ENCODE assay signal across 16 cellular contexts in genomic region chr6:63295553-63295952, GRCh38. TPM values are rescaled to one million over a fixed set of nuclear protein-coding genes. Genes with fewer than 3 reads are reported as not detected.
"Had no signal": no experiment of that assay in that cellular context is flagged by ENCODE, and none has a peak within 500 bp of the region (broad histone marks: within the 10 kb centered on the region; RNA-seq: fewer than 3 reads in every experiment).

No MANE protein-coding gene starts in this region.

- DNase-seq: activated CD4-positive, alpha-beta T cell treated with anti-CD3 and anti-CD28 coated beads, Interleukin-2, amount 50 U/mL, for 4 hours; activated naive CD4-positive, alpha-beta T cell treated with anti-CD3 and anti-CD28 coated beads, Interleukin-2, amount 50 U/mL, for 16 hours; activated T-cell treated with anti-CD3 and anti-CD28 coated beads, Interleukin-2, amount 50 U/mL, for 1 hour; adrenal gland; left cardiac atrium; mucosa of descending colon; naive thymus-derived CD8-positive, alpha-beta T cell; stimulated activated CD4-positive, alpha-beta T cell treated with anti-CD3 and anti-CD28 coated beads, Interleukin-12 subunit alpha, Interleukin-12 subunit beta, amount 100 ng/mL, for 4 hours; stimulated activated naive CD4-positive, alpha-beta T cell treated with Interleukin-2 at 50 U/mL for 16 hours; T-helper 2 cell; trophoblast cell had no signal

- ATAC-seq: activated CD4-positive, CD25-positive, alpha-beta regulatory T cell treated with anti-CD3 and anti-CD28 coated beads, Interleukin-2, amount 50 U/mL, for 24 hours; left cardiac atrium; mucosa of descending colon; naive thymus-derived CD8-positive, alpha-beta T cell had no signal

- H3K9me3 ChIP-seq: adrenal gland, mucosa of descending colon had no signal

- H3K36me3 ChIP-seq: adrenal gland had no signal

- H3K4me1 ChIP-seq: adrenal gland had no signal

- H3K4me3 ChIP-seq: adrenal gland, mucosa of descending colon had no signal

- H3K27ac ChIP-seq: adrenal gland had no signal

RNA-seq across cellular contexts. Expression of gene LGSN, which starts 24.2 kb away (rescaled TPM):
- total RNA-seq: glomerular endothelial cell, left cardiac atrium, lung microvascular endothelial cell, omental fat pad had no signal
- polyA plus RNA-seq: esophagus; naive thymus-derived CD8-positive, alpha-beta T cell had no signal
